In the genomic region with DNA sequence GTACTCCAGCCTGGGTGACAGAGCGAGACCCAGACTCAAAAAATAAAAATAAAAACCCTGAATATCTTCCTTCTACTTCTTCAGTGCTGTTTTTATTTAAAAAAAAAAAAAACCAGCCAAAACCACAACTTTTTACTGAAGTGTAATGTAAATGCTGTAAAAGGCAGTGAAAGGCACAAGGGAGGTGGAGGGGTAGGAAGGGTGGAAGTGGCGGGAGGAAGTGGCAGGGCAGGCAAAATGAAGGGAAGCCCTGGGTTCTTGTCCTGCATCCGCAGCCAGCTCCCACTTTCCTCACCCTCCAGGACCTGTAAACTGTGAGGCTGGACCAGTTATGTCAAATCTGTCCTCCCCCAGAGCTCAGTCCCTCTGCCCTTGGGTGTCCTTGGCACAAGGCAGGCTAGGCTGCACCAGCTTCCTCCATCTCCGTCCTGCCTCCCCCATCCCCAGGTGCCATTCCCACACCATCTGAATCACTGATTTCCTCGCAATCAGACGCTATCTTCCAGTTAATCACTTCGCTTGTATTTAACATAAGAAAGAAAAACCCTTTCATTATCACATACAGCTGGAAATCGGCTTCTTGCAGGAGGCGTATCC, we compare ENCODE assay signal across 1 cellular context.
TF ChIP-seq lines count a peak whose summit lies in the region.

No MANE protein-coding gene starts in this region.

TF ChIP-seq in H1, 55 proteins besides CTCF, POLR2A, EP300 and RAD21:
- TF ChIP-seq SP2 (IDR thresholded peaks at IDR 0.05; ENCODE audit: low read length) (no peak), POLR2AphosphoS5 (IDR thresholded peaks at IDR 0.05; ENCODE audit: low read depth, low read length) (peak; percentile 51; the same call in 1 of the 2 replicates)
